ENCODE assay signal across 8 cellular contexts in genomic region chr19:35347171-35347929, GRCh38. TPM values are rescaled to one million over a fixed set of nuclear protein-coding genes. Genes with fewer than 3 reads are reported as not detected.
DNase-seq lines count a peak whose midpoint lies in the region; ATAC-seq and TF ChIP-seq lines count a peak whose summit lies in the region.

Gene FFAR1 (plus strand): TSS chr19:35347902. CDS start chr19:35351552, 3,650 bp downstream.

- H3K4me3 Mint-ChIP-seq in T-cell (peak within 1 kb of the TSS; percentile 35 to 74 (median 65)), glutamatergic neuron (ENCODE audit: unreplicated experiment) (peak within 1 kb of the TSS; percentile 12)

- H3K4me1 Mint-ChIP-seq in T-cell (peaks cover 23 to 35% (median 26%) of the 10 kb centered on the region in 3 donors), glutamatergic neuron (ENCODE audit: low read depth, unreplicated experiment) (peaks cover under 1% of the 10 kb centered on the region)

- TF ChIP-seq CTCF in glutamatergic neuron (IDR thresholded peaks at IDR 0.05; ENCODE audit: partially characterized antibody, unreplicated experiment): no peak

- CTCF ChIA-PET in T-cell (lab: Charles Lee): interaction anchor here in 1 of 2 donors (0.6 kb wide), 1 partner anchor 91 kb away, joined by 3 read pairs; no protein-coding TSS in a partner anchor

- H3K27ac Mint-ChIP-seq in T-cell (peak within 1 kb of the TSS; percentile 53 to 75), glutamatergic neuron (ENCODE audit: unreplicated experiment) (no peak within 1 kb of the TSS)

- peaks cover 0 to 8% of the 10 kb centered on the region in 2 donors for H3K27me3 Mint-ChIP-seq in T-cell
- peaks cover 5% of the 10 kb centered on the region for H3K27me3 Mint-ChIP-seq in glutamatergic neuron (ENCODE audit: unreplicated experiment)

- ATAC-seq in GM19023 (IDR thresholded peaks at IDR 0.05; ENCODE audit: unreplicated experiment) (peak; percentile 52), HG02943 (IDR thresholded peaks at IDR 0.05; ENCODE audit: low read depth, unreplicated experiment) (peak; percentile 47), T-cell (replicated peaks in 1 of 4) (peak; percentile 68 to 79 (median 68))

- H3K9me3 Mint-ChIP-seq in T-cell (no peaks in the 10 kb centered on the region), glutamatergic neuron (ENCODE audit: unreplicated experiment) (peaks cover 4% of the 10 kb centered on the region)

- no peaks in the 10 kb centered on the region for H3K36me3 Mint-ChIP-seq in T-cell
- no peaks in the 10 kb centered on the region for H3K36me3 Mint-ChIP-seq in glutamatergic neuron (ENCODE audit: unreplicated experiment)

- POLR2A ChIA-PET in T-cell (lab: Charles Lee): interaction anchor here in 1 of 2 donors (0.7 kb wide), 1 partner anchor 193 kb away, joined by 3 read pairs; no protein-coding TSS in a partner anchor

- peak in 17 of 34 experiments; percentile 14 to 49 (median 26) for DNase-seq in T-cell
- no peak for DNase-seq in glutamatergic neuron
- peak in 5 of 6 experiments; percentile 20 to 39 (median 25) for DNase-seq in stimulated activated naive CD4-positive, alpha-beta T cell (lab: John Stamatoyannopoulos, UW)
- DNase-seq in NCI-H146 (lab: John Stamatoyannopoulos, UW): no peak
- DNase-seq in NCI-H524 (lab: John Stamatoyannopoulos, UW): no peak
- DNase-seq in NK-92 (lab: John Stamatoyannopoulos, UW; ENCODE audit: unreplicated experiment): no peak

RNA-seq across cellular contexts. Expression of gene FFAR1, which starts in this region (rescaled TPM):
- under 1 TPM in 2 of 5 donors, not detected in 3; 0.21 to 0.35 TPM for total RNA-seq in T-cell
- total RNA-seq in glutamatergic neuron (ENCODE audit: unreplicated experiment): not detected

Comparison
In these comparisons a context has a peak if more than half of its experiments do, and no peak if none do; other contexts are left out.
1. Peak in ATAC-seq in T-cell; RNA of the gene not detected or under 1 TPM.
2. DNase-seq: peak in stimulated activated naive CD4-positive, alpha-beta T cell (5 of 6); none in glutamatergic neuron (single experiment), NCI-H146 (single experiment), NCI-H524 (0 of 2) and NK-92 (single experiment).
3. Peak in every context shown above with its lines, with median percentiles within 50 percentile points of each other: ATAC-seq.